In the genomic region with DNA sequence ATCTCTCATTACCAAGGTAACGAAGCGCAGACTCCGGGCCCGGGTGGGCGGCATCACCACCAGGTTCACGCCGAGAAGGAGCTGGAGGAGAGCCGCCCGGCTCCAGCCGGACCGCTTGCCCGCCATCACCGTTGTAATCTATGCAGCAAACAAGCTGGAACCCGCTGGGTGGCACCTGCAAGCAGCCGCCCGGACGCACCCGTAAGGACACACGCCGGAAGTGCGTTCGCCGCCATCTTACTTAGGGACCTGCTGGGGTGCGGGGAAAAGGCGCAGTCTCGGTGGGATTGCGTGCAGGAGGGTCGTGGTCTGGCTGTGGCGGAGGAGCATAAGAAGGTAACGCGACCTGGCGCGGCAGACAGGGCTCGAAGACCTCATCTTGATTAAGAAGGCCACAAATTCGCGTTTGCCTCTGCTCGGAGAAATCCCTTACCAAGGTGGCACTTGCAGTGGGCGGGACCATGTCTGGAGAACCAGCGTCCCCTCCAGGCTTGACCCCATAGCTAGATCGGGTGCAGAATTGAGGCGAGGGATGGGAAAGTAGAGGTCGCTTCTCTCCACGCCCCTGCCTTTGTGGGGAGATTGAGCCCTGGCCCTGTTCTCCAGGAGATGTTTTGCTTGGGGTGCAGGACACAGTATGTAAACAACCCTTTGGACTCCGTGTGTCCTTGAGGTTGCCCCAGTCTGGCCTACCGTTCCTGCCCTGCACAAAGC, we compare ENCODE assay signal across 1 cellular context.
TF ChIP-seq lines count a peak whose summit lies in the region.

A gene with protein sequence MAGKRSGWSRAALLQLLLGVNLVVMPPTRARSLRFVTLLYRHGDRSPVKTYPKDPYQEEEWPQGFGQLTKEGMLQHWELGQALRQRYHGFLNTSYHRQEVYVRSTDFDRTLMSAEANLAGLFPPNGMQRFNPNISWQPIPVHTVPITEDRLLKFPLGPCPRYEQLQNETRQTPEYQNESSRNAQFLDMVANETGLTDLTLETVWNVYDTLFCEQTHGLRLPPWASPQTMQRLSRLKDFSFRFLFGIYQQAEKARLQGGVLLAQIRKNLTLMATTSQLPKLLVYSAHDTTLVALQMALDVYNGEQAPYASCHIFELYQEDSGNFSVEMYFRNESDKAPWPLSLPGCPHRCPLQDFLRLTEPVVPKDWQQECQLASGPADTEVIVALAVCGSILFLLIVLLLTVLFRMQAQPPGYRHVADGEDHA (minus strand): TSS at position 151 of the 714 bp plus-strand sequence. CDS start 25 bp downstream, at position 126.

TF ChIP-seq in HepG2, 621 proteins besides CTCF, POLR2A, EP300 and RAD21 (continued from another document and continues in another):
- peak; percentile 48; the same call in 1 of the 2 replicates for TF ChIP-seq NR2F6 (IDR thresholded peaks at IDR 0.05)
- peak; percentile 70 for TF ChIP-seq NR2F6 (CRISPR knock-in tag; IDR thresholded peaks at IDR 0.05)
- no peak for TF ChIP-seq MTA3 (CRISPR knock-in tag; IDR thresholded peaks at IDR 0.05)
- TF ChIP-seq KDM1A (CRISPR knock-in tag; IDR thresholded peaks at IDR 0.05), result no peak; the same call in 1 of the 2 replicates
- 0 out of 2 replicates have a peak, but pooled peaks have one; percentile 46 for TF ChIP-seq RFX3 (CRISPR knock-in tag; IDR thresholded peaks at IDR 0.05)
- no peak for TF ChIP-seq MIER2 (CRISPR knock-in tag; IDR thresholded peaks at IDR 0.05)
- TF ChIP-seq, protein P1, sequence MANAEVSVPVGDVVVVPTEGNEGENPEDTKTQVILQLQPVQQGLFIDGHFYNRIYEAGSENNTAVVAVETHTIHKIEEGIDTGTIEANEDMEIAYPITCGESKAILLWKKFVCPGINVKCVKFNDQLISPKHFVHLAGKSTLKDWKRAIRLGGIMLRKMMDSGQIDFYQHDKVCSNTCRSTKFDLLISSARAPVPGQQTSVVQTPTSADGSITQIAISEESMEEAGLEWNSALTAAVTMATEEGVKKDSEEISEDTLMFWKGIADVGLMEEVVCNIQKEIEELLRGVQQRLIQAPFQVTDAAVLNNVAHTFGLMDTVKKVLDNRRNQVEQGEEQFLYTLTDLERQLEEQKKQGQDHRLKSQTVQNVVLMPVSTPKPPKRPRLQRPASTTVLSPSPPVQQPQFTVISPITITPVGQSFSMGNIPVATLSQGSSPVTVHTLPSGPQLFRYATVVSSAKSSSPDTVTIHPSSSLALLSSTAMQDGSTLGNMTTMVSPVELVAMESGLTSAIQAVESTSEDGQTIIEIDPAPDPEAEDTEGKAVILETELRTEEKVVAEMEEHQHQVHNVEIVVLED (CRISPR knock-in tag; IDR thresholded peaks at IDR 0.05; ENCODE audit: borderline replicate concordance), result peak; percentile 91
- peak; percentile 92; the same call in 1 of the 2 replicates for TF ChIP-seq SNAI1 (CRISPR knock-in tag; IDR thresholded peaks at IDR 0.05; ENCODE audit: borderline replicate concordance)
- TF ChIP-seq EEA1 (CRISPR knock-in tag; IDR thresholded peaks at IDR 0.05; ENCODE audit: borderline replicate concordance), result peak; percentile 27; the same call in 1 of the 2 replicates
- no peak for TF ChIP-seq DNMT1 (CRISPR knock-in tag; IDR thresholded peaks at IDR 0.05)
- peak; percentile 92 for TF ChIP-seq NR2C2 (CRISPR knock-in tag; IDR thresholded peaks at IDR 0.05; ENCODE audit: borderline replicate concordance)
- TF ChIP-seq CCAR2 (optimal IDR thresholded peaks at IDR 0.05; ENCODE audit: low read depth, low read length), result peak; percentile 47
- TF ChIP-seq ETV5 (CRISPR knock-in tag; IDR thresholded peaks at IDR 0.05; ENCODE audit: borderline replicate concordance), result peak; percentile 71; the same call in 1 of the 2 replicates
- TF ChIP-seq SETDB1 (CRISPR knock-in tag; IDR thresholded peaks at IDR 0.05; ENCODE audit: borderline replicate concordance), result no peak
- TF ChIP-seq FOXM1 (CRISPR knock-in tag; IDR thresholded peaks at IDR 0.05), result 0 out of 2 replicates have a peak, but pooled peaks have one; percentile 37
- TF ChIP-seq TOPORS (CRISPR knock-in tag; IDR thresholded peaks at IDR 0.05), result peak; percentile 82
- no peak for TF ChIP-seq ZNF550 (CRISPR knock-in tag; IDR thresholded peaks at IDR 0.05; ENCODE audit: borderline replicate concordance)
- TF ChIP-seq ZNF253 (CRISPR knock-in tag; IDR thresholded peaks at IDR 0.05; ENCODE audit: borderline replicate concordance), result peak; percentile 94; the same call in 1 of the 2 replicates
- peak; percentile 68; the same call in 1 of the 2 replicates for TF ChIP-seq PRMT3 (CRISPR knock-in tag; IDR thresholded peaks at IDR 0.05; ENCODE audit: borderline replicate concordance, low read depth)
- 0 out of 2 replicates have a peak, but pooled peaks have one; percentile 30 for TF ChIP-seq TSC22D2 (CRISPR knock-in tag; IDR thresholded peaks at IDR 0.05; ENCODE audit: borderline replicate concordance)
- peak; percentile 60; the same call in 1 of the 2 replicates for TF ChIP-seq PHF21A (CRISPR knock-in tag; IDR thresholded peaks at IDR 0.05)
- TF ChIP-seq YY1 (IDR thresholded peaks at IDR 0.05; ENCODE audit: insufficient read depth, insufficient replicate concordance, low read depth, low read length), result peak; percentile 100
- peak; percentile 84 for TF ChIP-seq KLF6 (CRISPR knock-in tag; IDR thresholded peaks at IDR 0.05)
- TF ChIP-seq RBM22 (optimal IDR thresholded peaks at IDR 0.05; ENCODE audit: low read length), result no peak
- TF ChIP-seq ARNT (IDR thresholded peaks at IDR 0.05), result no peak
- TF ChIP-seq, protein P2, sequence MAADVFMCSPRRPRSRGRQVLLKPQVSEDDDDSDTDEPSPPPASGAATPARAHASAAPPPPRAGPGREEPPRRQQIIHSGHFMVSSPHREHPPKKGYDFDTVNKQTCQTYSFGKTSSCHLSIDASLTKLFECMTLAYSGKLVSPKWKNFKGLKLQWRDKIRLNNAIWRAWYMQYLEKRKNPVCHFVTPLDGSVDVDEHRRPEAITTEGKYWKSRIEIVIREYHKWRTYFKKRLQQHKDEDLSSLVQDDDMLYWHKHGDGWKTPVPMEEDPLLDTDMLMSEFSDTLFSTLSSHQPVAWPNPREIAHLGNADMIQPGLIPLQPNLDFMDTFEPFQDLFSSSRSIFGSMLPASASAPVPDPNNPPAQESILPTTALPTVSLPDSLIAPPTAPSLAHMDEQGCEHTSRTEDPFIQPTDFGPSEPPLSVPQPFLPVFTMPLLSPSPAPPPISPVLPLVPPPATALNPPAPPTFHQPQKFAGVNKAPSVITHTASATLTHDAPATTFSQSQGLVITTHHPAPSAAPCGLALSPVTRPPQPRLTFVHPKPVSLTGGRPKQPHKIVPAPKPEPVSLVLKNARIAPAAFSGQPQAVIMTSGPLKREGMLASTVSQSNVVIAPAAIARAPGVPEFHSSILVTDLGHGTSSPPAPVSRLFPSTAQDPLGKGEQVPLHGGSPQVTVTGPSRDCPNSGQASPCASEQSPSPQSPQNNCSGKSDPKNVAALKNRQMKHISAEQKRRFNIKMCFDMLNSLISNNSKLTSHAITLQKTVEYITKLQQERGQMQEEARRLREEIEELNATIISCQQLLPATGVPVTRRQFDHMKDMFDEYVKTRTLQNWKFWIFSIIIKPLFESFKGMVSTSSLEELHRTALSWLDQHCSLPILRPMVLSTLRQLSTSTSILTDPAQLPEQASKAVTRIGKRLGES (CRISPR knock-in tag; IDR thresholded peaks at IDR 0.05; ENCODE audit: borderline replicate concordance), result no peak; the same call in 1 of the 2 replicates
- TF ChIP-seq, protein P3, sequence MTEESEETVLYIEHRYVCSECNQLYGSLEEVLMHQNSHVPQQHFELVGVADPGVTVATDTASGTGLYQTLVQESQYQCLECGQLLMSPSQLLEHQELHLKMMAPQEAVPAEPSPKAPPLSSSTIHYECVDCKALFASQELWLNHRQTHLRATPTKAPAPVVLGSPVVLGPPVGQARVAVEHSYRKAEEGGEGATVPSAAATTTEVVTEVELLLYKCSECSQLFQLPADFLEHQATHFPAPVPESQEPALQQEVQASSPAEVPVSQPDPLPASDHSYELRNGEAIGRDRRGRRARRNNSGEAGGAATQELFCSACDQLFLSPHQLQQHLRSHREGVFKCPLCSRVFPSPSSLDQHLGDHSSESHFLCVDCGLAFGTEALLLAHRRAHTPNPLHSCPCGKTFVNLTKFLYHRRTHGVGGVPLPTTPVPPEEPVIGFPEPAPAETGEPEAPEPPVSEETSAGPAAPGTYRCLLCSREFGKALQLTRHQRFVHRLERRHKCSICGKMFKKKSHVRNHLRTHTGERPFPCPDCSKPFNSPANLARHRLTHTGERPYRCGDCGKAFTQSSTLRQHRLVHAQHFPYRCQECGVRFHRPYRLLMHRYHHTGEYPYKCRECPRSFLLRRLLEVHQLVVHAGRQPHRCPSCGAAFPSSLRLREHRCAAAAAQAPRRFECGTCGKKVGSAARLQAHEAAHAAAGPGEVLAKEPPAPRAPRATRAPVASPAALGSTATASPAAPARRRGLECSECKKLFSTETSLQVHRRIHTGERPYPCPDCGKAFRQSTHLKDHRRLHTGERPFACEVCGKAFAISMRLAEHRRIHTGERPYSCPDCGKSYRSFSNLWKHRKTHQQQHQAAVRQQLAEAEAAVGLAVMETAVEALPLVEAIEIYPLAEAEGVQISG (CRISPR knock-in tag; IDR thresholded peaks at IDR 0.05), result peak; percentile 95
- TF ChIP-seq RAD51 (IDR thresholded peaks at IDR 0.05; ENCODE audit: borderline replicate concordance), result no peak
- TF ChIP-seq PAWR (CRISPR knock-in tag; IDR thresholded peaks at IDR 0.05; ENCODE audit: borderline replicate concordance), result no peak
- no peak; the same call in 1 of the 2 replicates for TF ChIP-seq REXO4 (CRISPR knock-in tag; IDR thresholded peaks at IDR 0.05; ENCODE audit: borderline replicate concordance)
- no peak for TF ChIP-seq SP5 (CRISPR knock-in tag; IDR thresholded peaks at IDR 0.05; ENCODE audit: borderline replicate concordance, low read depth)
- peak; percentile 77; the same call in 1 of the 2 replicates for TF ChIP-seq ZNF782 (CRISPR knock-in tag; IDR thresholded peaks at IDR 0.05; ENCODE audit: borderline replicate concordance)
- TF ChIP-seq, protein P4, sequence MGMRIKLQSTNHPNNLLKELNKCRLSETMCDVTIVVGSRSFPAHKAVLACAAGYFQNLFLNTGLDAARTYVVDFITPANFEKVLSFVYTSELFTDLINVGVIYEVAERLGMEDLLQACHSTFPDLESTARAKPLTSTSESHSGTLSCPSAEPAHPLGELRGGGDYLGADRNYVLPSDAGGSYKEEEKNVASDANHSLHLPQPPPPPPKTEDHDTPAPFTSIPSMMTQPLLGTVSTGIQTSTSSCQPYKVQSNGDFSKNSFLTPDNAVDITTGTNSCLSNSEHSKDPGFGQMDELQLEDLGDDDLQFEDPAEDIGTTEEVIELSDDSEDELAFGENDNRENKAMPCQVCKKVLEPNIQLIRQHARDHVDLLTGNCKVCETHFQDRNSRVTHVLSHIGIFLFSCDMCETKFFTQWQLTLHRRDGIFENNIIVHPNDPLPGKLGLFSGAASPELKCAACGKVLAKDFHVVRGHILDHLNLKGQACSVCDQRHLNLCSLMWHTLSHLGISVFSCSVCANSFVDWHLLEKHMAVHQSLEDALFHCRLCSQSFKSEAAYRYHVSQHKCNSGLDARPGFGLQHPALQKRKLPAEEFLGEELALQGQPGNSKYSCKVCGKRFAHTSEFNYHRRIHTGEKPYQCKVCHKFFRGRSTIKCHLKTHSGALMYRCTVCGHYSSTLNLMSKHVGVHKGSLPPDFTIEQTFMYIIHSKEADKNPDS (CRISPR knock-in tag; IDR thresholded peaks at IDR 0.05), result no peak
- TF ChIP-seq, protein P5, sequence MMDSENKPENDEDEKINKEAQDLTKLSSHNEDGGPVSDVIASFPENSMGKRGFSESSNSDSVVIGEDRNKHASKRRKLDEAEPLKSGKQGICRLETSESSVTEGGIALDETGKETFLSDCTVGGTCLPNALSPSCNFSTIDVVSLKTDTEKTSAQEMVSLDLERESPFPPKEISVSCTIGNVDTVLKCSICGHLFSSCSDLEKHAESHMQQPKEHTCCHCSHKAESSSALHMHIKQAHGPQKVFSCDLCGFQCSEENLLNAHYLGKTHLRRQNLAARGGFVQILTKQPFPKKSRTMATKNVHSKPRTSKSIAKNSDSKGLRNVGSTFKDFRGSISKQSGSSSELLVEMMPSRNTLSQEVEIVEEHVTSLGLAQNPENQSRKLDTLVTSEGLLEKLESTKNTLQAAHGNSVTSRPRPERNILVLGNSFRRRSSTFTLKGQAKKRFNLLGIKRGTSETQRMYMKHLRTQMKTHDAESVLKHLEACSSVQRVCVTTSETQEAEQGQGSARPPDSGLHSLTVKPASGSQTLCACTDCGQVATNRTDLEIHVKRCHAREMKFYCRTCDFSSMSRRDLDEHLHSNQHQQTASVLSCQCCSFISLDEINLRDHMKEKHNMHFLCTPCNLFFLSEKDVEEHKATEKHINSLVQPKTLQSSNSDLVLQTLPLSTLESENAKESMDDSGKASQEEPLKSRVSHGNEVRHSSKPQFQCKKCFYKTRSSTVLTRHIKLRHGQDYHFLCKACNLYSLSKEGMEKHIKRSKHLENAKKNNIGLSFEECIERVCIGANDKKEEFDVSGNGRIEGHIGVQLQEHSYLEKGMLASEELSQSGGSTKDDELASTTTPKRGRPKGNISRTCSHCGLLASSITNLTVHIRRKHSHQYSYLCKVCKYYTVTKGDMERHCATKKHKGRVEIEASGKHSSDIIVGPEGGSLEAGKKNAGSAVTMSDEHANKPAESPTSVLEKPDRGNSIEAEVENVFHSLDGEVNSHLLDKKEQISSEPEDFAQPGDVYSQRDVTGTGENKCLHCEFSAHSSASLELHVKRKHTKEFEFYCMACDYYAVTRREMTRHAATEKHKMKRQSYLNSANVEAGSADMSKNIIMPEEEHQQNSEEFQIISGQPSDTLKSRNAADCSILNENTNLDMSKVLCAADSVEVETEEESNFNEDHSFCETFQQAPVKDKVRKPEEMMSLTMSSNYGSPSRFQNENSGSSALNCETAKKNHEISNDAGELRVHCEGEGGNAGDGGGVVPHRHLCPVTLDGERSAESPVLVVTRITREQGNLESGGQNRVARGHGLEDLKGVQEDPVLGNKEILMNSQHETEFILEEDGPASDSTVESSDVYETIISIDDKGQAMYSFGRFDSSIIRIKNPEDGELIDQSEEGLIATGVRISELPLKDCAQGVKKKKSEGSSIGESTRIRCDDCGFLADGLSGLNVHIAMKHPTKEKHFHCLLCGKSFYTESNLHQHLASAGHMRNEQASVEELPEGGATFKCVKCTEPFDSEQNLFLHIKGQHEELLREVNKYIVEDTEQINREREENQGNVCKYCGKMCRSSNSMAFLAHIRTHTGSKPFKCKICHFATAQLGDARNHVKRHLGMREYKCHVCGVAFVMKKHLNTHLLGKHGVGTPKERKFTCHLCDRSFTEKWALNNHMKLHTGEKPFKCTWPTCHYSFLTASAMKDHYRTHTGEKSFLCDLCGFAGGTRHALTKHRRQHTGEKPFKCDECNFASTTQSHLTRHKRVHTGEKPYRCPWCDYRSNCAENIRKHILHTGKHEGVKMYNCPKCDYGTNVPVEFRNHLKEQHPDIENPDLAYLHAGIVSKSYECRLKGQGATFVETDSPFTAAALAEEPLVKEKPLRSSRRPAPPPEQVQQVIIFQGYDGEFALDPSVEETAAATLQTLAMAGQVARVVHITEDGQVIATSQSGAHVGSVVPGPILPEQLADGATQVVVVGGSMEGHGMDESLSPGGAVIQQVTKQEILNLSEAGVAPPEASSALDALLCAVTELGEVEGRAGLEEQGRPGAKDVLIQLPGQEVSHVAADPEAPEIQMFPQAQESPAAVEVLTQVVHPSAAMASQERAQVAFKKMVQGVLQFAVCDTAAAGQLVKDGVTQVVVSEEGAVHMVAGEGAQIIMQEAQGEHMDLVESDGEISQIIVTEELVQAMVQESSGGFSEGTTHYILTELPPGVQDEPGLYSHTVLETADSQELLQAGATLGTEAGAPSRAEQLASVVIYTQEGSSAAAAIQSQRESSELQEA (CRISPR knock-in tag; IDR thresholded peaks at IDR 0.05; ENCODE audit: not compliant biosample characterization), result peak; percentile 89
- TF ChIP-seq SALL1 (CRISPR knock-in tag; IDR thresholded peaks at IDR 0.05), result peak; percentile 88
- TF ChIP-seq CAMTA2 (CRISPR knock-in tag; IDR thresholded peaks at IDR 0.05; ENCODE audit: borderline replicate concordance), result 0 out of 2 replicates have a peak, but pooled peaks have one; percentile 53
